11 cellular contexts compared by ENCODE assay signal in the genomic region with DNA sequence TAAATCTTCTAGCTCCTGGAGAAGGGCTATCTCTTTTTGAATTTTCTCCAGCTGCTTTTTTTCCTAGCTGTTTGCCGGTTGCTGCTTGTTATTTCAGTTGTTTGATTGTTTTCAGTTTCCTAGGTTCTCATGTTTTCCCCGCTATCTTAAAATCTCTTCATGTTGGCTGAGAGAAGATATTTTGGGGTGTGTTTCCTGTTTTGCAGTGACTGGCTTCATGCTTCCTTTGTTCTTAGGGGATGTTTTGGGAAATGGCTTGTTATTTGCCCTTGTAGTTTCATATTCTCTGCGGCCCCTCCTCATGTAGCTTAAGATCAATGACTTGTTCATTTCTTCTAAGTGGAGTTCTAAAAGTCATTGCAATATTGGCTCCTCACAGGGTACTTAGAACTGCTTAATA. TPM values are rescaled to one million over a fixed set of nuclear protein-coding genes. Genes with fewer than 3 reads are reported as not detected.
A peak's percentile ranks its signal among the peaks of the same experiment; 100 is the strongest.
DNase-seq lines count a peak whose midpoint lies in the region; ATAC-seq and TF ChIP-seq lines count a peak whose summit lies in the region.
"Not testable (repeated sequence)": the region's sequence is repeated elsewhere in the genome, so short reads cannot be mapped to it uniquely, and the experiment has no call there.
"Had no signal": no experiment of that assay in that cellular context is flagged by ENCODE, and none has a peak within 500 bp of the region (broad histone marks: within the 10 kb centered on the region; RNA-seq: fewer than 3 reads in every experiment).

No MANE protein-coding gene starts in this region.

- H3K36me3 Mint-ChIP-seq in activated CD4-positive, alpha-beta memory T cell treated with anti-CD3 and anti-CD28 coated beads for 36 hours; activated naive CD8-positive, alpha-beta T cell: not testable (repeated sequence)
- peaks cover 23% of the 10 kb centered on the region for H3K36me3 Mint-ChIP-seq in effector memory CD8-positive, alpha-beta T cell (ENCODE audit: insufficient read depth)
- peaks cover 3 to 48% (median 29%) of the 10 kb centered on the region in 5 donors for H3K36me3 Mint-ChIP-seq in naive thymus-derived CD4-positive, alpha-beta T cell

- POLR2A ChIA-PET in activated CD4-positive, alpha-beta memory T cell treated with anti-CD3 and anti-CD28 coated beads for 36 hours (lab: Charles Lee), result interaction anchor here (1.2 kb wide), 1 partner anchor 31 kb away, joined by 3 read pairs; a partner anchor contains a TSS
- POLR2A ChIA-PET in naive thymus-derived CD4-positive, alpha-beta T cell (lab: Charles Lee), result interaction anchor here (0.6 to 19.0 kb wide), 17 partner anchors 8 to 271 kb away, joined by 3 to 637 read pairs (median 7); a partner anchor contains a TSS

- H3K9ac ChIP-seq in BLaER1, result peak overlapping the region; percentile 49; the same call in 1 of the 2 replicates

- H3K27me3 Mint-ChIP-seq in activated CD4-positive, alpha-beta memory T cell treated with anti-CD3 and anti-CD28 coated beads for 36 hours; activated naive CD8-positive, alpha-beta T cell; effector memory CD8-positive, alpha-beta T cell; naive thymus-derived CD4-positive, alpha-beta T cell: not testable (repeated sequence)

- H4K20me1 ChIP-seq in BLaER1, result not testable (repeated sequence)

- H3K27ac Mint-ChIP-seq in activated CD4-positive, alpha-beta memory T cell treated with anti-CD3 and anti-CD28 coated beads for 36 hours, result peak overlapping the region; percentile 99
- H3K27ac Mint-ChIP-seq in activated naive CD8-positive, alpha-beta T cell, result peak overlapping the region; percentile 100
- H3K27ac Mint-ChIP-seq in effector memory CD8-positive, alpha-beta T cell, result peak overlapping the region; percentile 90 to 94
- H3K27ac Mint-ChIP-seq in naive thymus-derived CD4-positive, alpha-beta T cell, result peak overlapping the region; percentile 97 to 100 (median 100)

- not testable (repeated sequence) for H3K27me3 ChIP-seq in BLaER1; right cardiac atrium (ENCODE audit: control insufficient read depth, insufficient read depth); naive thymus-derived CD4-positive, alpha-beta T cell (ENCODE audit: control insufficient read depth in 2 of 2, insufficient read depth in 2 of 2, low read length in 2 of 2); spleen (replicated peaks in 1 of 7)

- peak overlapping the region; percentile 61 for H3K4me3 Mint-ChIP-seq in activated CD4-positive, alpha-beta memory T cell treated with anti-CD3 and anti-CD28 coated beads for 36 hours
- H3K4me3 Mint-ChIP-seq in activated naive CD8-positive, alpha-beta T cell, result peak overlapping the region; percentile 73
- H3K4me3 Mint-ChIP-seq in effector memory CD8-positive, alpha-beta T cell, result peak overlapping the region; percentile 79 to 86
- H3K4me3 Mint-ChIP-seq in naive thymus-derived CD4-positive, alpha-beta T cell, result peak overlapping the region; percentile 53 to 92 (median 84)

- peak; percentile 45 for ATAC-seq in effector memory CD8-positive, alpha-beta T cell (replicated peaks)
- ATAC-seq in right cardiac atrium, result peak; percentile 36 to 75
- ATAC-seq in naive thymus-derived CD4-positive, alpha-beta T cell, result peak; percentile 82

- peak overlapping the region; percentile 74 for H3K4me2 ChIP-seq in BLaER1

- in situ Hi-C loops in KBM-7 (cut with MboI; ENCODE audit: low pct_unique_long_range_greater_than_20kb, low sequenced_read_pairs), result not testable (repeated sequence)

- not testable (repeated sequence) for H3K36me3 ChIP-seq in BLaER1; naive thymus-derived CD4-positive, alpha-beta T cell (ENCODE audit: control insufficient read depth in 2 of 3, insufficient read depth in 3 of 3, low read length in 3 of 3)
- H3K36me3 ChIP-seq in spleen, result peaks cover 0 to 12% (median 0%) of the 10 kb centered on the region in 6 donors

- peak overlapping the region; percentile 39; the same call in 1 of the 2 replicates for H3K4me3 ChIP-seq in BLaER1
- H3K4me3 ChIP-seq in right cardiac atrium (ENCODE audit: low read length), result not testable (repeated sequence)
- peak overlapping the region; percentile 26 for H3K4me3 ChIP-seq in naive thymus-derived CD4-positive, alpha-beta T cell (ENCODE audit: low read length)
- peak overlapping the region in 3 of 8 donors; percentile 0 to 50 (median 1) for H3K4me3 ChIP-seq in spleen

- WGBS in right cardiac atrium, result 39% methylated on average over 3 of the region's 3 CpGs
- 0 to 14% (median 5%) methylated on average over 3 of the region's 3 CpGs for WGBS in spleen, 5 donors

- peak; percentile 14 for DNase-seq in KBM-7
- DNase-seq in activated CD4-positive, alpha-beta memory T cell treated with anti-CD3 and anti-CD28 coated beads for 36 hours; effector memory CD8-positive, alpha-beta T cell; right cardiac atrium; spleen: not testable (repeated sequence)
- peak in 7 of 9 donors; percentile 61 to 89 (median 82) for DNase-seq in naive thymus-derived CD4-positive, alpha-beta T cell

- H3K27ac ChIP-seq in BLaER1 (peak overlapping the region; percentile 62), spleen (peak overlapping the region; percentile 69 to 90 (median 82))
- H3K27ac ChIP-seq in right cardiac atrium (ENCODE audit: low read length), result not testable (repeated sequence)
- H3K27ac ChIP-seq in naive thymus-derived CD4-positive, alpha-beta T cell (ENCODE audit: low read depth, low read length), result peak overlapping the region; percentile 95

- H3K4me1 ChIP-seq in BLaER1, result peaks cover 45% of the 10 kb centered on the region
- H3K4me1 ChIP-seq in right cardiac atrium (ENCODE audit: control insufficient read depth, insufficient read depth, low read length), result not testable (repeated sequence)
- peaks cover 66 to 69% of the 10 kb centered on the region in 2 donors for H3K4me1 ChIP-seq in naive thymus-derived CD4-positive, alpha-beta T cell (ENCODE audit: control insufficient read depth in 2 of 2, insufficient read depth in 2 of 2, low read length in 2 of 2)
- H3K4me1 ChIP-seq in spleen, result peaks cover 27 to 100% (median 63%) of the 10 kb centered on the region in 6 donors

- H3K4me1 Mint-ChIP-seq in activated CD4-positive, alpha-beta memory T cell treated with anti-CD3 and anti-CD28 coated beads for 36 hours (ENCODE audit: low read depth), result peaks cover 90% of the 10 kb centered on the region
- peaks cover 87% of the 10 kb centered on the region for H3K4me1 Mint-ChIP-seq in activated naive CD8-positive, alpha-beta T cell (ENCODE audit: low read depth)
- peaks cover 47 to 72% of the 10 kb centered on the region in 2 donors for H3K4me1 Mint-ChIP-seq in effector memory CD8-positive, alpha-beta T cell (ENCODE audit: low read depth in 2 of 2)
- peaks cover 45 to 99% (median 92%) of the 10 kb centered on the region in 7 donors for H3K4me1 Mint-ChIP-seq in naive thymus-derived CD4-positive, alpha-beta T cell

- not testable (repeated sequence) for H3K9me3 Mint-ChIP-seq in activated CD4-positive, alpha-beta memory T cell treated with anti-CD3 and anti-CD28 coated beads for 36 hours; activated naive CD8-positive, alpha-beta T cell (ENCODE audit: low read depth); effector memory CD8-positive, alpha-beta T cell; naive thymus-derived CD4-positive, alpha-beta T cell

- CTCF ChIA-PET in activated CD4-positive, alpha-beta memory T cell treated with anti-CD3 and anti-CD28 coated beads for 36 hours (lab: Charles Lee), result interaction anchor here (1.3 to 1.7 kb wide), 2 partner anchors 24 to 35 kb away, joined by 3 to 9 read pairs; no protein-coding TSS in a partner anchor
- CTCF ChIA-PET in naive thymus-derived CD4-positive, alpha-beta T cell (lab: Charles Lee), result interaction anchor here (0.7 to 2.6 kb wide), 7 partner anchors 18 to 35 kb away, joined by 3 to 10 read pairs (median 3); a partner anchor contains a TSS

- intact Hi-C loops in activated CD4-positive, alpha-beta memory T cell treated with anti-CD3 and anti-CD28 coated beads for 36 hours (cut with micrococcal nuclease), result loop anchor here (5.0 kb wide), 1 partner anchor 33 kb away; no protein-coding TSS in a partner anchor
- intact Hi-C loops in right cardiac atrium (cut with DNase I); spleen (cut with DNase I; ENCODE audit: low total_unique reads): not testable (repeated sequence)
- intact Hi-C loops in naive thymus-derived CD4-positive, alpha-beta T cell (cut with micrococcal nuclease), result loop anchor here (1.0 to 5.0 kb wide), 3 partner anchors 18 to 528 kb away; no protein-coding TSS in a partner anchor

- TF ChIP-seq POLR2A in spleen (IDR thresholded peaks at IDR 0.05), result not testable (repeated sequence)

- TF ChIP-seq CTCF in spleen (IDR thresholded peaks at IDR 0.05 in 8 of 11, conservative IDR thresholded peaks at IDR 0.05 in 3 of 11), result not testable (repeated sequence)

- not testable (repeated sequence) for H3K9me3 ChIP-seq in BLaER1; right cardiac atrium (ENCODE audit: control insufficient read depth, low read length); naive thymus-derived CD4-positive, alpha-beta T cell (ENCODE audit: control insufficient read depth in 2 of 3, low read length in 3 of 3); spleen

RNA-seq across cellular contexts. Expression of a gene that starts 30.6 kb away (rescaled TPM):
- 10 to 100 TPM; 42.5 to 44.1 TPM for total RNA-seq in activated CD4-positive, alpha-beta memory T cell treated with anti-CD3 and anti-CD28 coated beads for 36 hours
- total RNA-seq in right cardiac atrium (10 to 100 TPM; 13.7 to 25.5 (median 14.0) TPM), spleen (100 to 1,000 TPM in 5 of 7 donors, 10 to 100 TPM in 2; 71.2 to 137 (median 102) TPM)
- polyA plus RNA-seq in right cardiac atrium (36.1 TPM), spleen (100 to 1,000 TPM in 1 of 3 donors, 10 to 100 TPM in 2; 48.7 to 103 (median 68.0) TPM)
- total RNA-seq in naive thymus-derived CD4-positive, alpha-beta T cell, result 100 to 1,000 TPM in 3 of 5 experiments, 10 to 100 TPM in 2; 66.3 to 555 (median 321) TPM
- 1,000 to 10,000 TPM in 1 of 2 donors, 100 to 1,000 TPM in 1; 772 to 1,293 TPM for polyA plus RNA-seq in naive thymus-derived CD4-positive, alpha-beta T cell
- total RNA-seq: H9, myocyte, SJSA1 had no signal

RNA-seq across cellular contexts. Expression of a gene that starts 33.6 kb away (rescaled TPM):
- 10 to 100 TPM; 11.8 TPM for total RNA-seq in activated CD4-positive, alpha-beta memory T cell treated with anti-CD3 and anti-CD28 coated beads for 36 hours
- total RNA-seq in right cardiac atrium, result 10 to 100 TPM; 11.4 to 21.0 (median 12.4) TPM
- 12.2 TPM for polyA plus RNA-seq in right cardiac atrium
- total RNA-seq in naive thymus-derived CD4-positive, alpha-beta T cell, result 10 to 100 TPM; 13.8 to 69.7 (median 52.5) TPM
- polyA plus RNA-seq in naive thymus-derived CD4-positive, alpha-beta T cell, result 10 to 100 TPM; 26.0 to 56.5 TPM
- 10 to 100 TPM; 47.6 to 96.0 (median 65.3) TPM for total RNA-seq in spleen
- polyA plus RNA-seq in spleen, result 10 to 100 TPM; 10.9 to 27.3 (median 14.7) TPM
- total RNA-seq: H9, myocyte, SJSA1 had no signal
